In the genomic region with DNA sequence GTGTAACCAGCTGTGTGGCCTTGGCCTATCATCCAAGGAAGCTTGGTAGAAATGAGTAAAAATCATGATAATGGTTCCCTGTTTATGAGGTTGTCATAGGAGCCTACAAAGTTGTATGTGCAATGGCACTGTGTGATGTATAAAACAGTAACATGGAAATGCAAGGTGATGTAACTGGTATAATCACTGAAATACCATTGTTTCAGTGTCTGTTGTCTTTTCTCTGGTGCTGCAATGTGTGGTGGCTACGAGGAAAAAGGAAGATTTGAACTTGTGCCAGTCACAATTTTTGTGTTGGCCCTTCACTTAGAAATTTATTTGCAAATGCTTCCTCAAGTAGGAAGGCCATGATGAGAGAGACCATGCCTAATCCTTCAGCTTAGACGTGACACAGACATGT, we compare ENCODE assay signal across 15 cellular contexts.
"Had no signal": no experiment of that assay in that cellular context is flagged by ENCODE, and none has a peak within 500 bp of the region (broad histone marks: within the 10 kb centered on the region; RNA-seq: fewer than 3 reads in every experiment).

No MANE protein-coding gene starts in this region.

- DNase-seq: activated CD4-positive, alpha-beta T cell treated with anti-CD3 and anti-CD28 coated beads for 1 hour; activated CD4-positive, alpha-beta T cell treated with anti-CD3 and anti-CD28 coated beads, Interleukin-2, amount 50 U/mL, for 4 hours; activated naive CD4-positive, alpha-beta T cell treated with anti-CD3 and anti-CD28 coated beads, Interleukin-2, amount 10 ng/mL, durations not matched to agents 7 days and 5 days; activated T-cell treated with anti-CD3 and anti-CD28 coated beads, Interleukin-2, amount 50 U/mL, for 1 hour; effector memory CD8-positive, alpha-beta T cell; heart right ventricle; T-helper 1 cell; T1000; transverse colon had no signal

- H3K36me3 ChIP-seq: transverse colon had no signal

- H3K27me3 ChIP-seq: heart right ventricle, transverse colon had no signal

- ATAC-seq: effector memory CD8-positive, alpha-beta T cell; heart right ventricle; SK-N-SH treated with all-trans-retinoic acid at 6 μM for 48 hours; stimulated activated effector memory CD8-positive, alpha-beta T cell treated with anti-CD3 and anti-CD28 coated beads, Interleukin-12 subunit alpha, Interleukin-12 subunit beta, amount 100 ng/mL, for 72 hours had no signal

- H3K9me3 ChIP-seq: heart right ventricle, transverse colon had no signal

- FAIRE-seq: frontal cortex, islet of Langerhans had no signal

- H3K4me3 ChIP-seq: heart right ventricle, transverse colon had no signal

- H3K4me1 ChIP-seq: parathyroid adenoma had no signal

- H3K27ac ChIP-seq: epithelial cell of prostate, parathyroid adenoma, transverse colon had no signal
